Comparison of ENCODE assay signal across 2 cellular contexts in the genomic region with DNA sequence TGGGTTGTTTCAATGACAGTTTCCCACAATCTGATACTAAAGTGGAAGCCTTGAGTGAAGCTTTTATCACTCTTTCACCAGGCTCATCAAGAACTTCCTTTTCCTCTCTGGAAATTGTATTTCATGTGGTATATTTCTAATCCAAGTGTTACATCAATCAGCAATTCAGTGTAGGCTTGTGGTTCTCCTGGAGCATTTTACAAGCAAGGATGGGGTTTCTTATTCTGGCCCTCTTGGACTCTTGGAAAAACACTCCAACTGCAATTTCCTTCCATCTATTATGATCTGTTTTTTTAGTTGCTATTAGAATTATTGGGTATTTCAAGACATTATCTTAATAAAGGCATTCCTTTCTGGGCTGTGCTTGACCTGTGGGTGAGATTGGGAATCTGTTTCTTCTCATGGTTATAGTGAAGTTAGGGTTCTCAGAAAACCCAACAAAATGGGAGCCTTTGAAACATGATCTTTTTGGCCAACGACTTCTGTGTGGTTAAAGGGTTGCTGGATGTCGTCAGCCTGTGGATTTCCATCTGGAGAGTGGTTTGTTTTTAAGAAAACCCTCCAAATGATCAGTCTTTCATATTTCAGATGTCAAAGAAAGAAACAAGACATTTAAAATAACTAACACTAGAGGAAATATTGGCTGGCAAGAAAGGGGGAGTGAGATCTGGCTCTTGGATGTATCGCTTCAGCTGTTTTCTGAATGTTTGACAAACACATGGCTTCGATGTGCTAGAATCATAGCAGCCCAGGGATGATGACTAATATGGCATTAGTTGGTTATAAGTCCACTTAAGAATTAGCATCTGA.
TF ChIP-seq lines count a peak whose summit lies in the region.

No MANE protein-coding gene starts in this region.

TF ChIP-seq in IMR-90, 13 proteins besides CTCF, POLR2A, EP300 and RAD21:
- TF ChIP-seq CHD1 (IDR thresholded peaks at IDR 0.05; ENCODE audit: low read depth, low read length) (no peak), MAFK (IDR thresholded peaks at IDR 0.05; ENCODE audit: low read depth, low read length) (no peak), NFE2L2 (IDR thresholded peaks at IDR 0.05; ENCODE audit: low read depth, low read length) (no peak), FOS (IDR thresholded peaks at IDR 0.05; ENCODE audit: low read depth, low read length) (no peak), RCOR1 (IDR thresholded peaks at IDR 0.05; ENCODE audit: insufficient replicate concordance, low read length) (no peak), CEBPB (IDR thresholded peaks at IDR 0.05; ENCODE audit: low read depth, low read length) (no peak), RFX5 (IDR thresholded peaks at IDR 0.05; ENCODE audit: low read depth, low read length) (no peak), SMC3 (IDR thresholded peaks at IDR 0.05; ENCODE audit: low read depth, low read length) (no peak), MXI1 (IDR thresholded peaks at IDR 0.05; ENCODE audit: borderline replicate concordance, low read depth, low read length) (no peak), BHLHE40 (IDR thresholded peaks at IDR 0.05; ENCODE audit: low read depth, low read length) (no peak), MAZ (IDR thresholded peaks at IDR 0.05; ENCODE audit: borderline replicate concordance, low read depth, low read length) (no peak)
- TF ChIP-seq, protein P1, sequence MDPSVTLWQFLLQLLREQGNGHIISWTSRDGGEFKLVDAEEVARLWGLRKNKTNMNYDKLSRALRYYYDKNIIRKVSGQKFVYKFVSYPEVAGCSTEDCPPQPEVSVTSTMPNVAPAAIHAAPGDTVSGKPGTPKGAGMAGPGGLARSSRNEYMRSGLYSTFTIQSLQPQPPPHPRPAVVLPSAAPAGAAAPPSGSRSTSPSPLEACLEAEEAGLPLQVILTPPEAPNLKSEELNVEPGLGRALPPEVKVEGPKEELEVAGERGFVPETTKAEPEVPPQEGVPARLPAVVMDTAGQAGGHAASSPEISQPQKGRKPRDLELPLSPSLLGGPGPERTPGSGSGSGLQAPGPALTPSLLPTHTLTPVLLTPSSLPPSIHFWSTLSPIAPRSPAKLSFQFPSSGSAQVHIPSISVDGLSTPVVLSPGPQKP (IDR thresholded peaks at IDR 0.05; ENCODE audit: borderline replicate concordance, low read depth, low read length), result no peak
- TF ChIP-seq, protein P2, sequence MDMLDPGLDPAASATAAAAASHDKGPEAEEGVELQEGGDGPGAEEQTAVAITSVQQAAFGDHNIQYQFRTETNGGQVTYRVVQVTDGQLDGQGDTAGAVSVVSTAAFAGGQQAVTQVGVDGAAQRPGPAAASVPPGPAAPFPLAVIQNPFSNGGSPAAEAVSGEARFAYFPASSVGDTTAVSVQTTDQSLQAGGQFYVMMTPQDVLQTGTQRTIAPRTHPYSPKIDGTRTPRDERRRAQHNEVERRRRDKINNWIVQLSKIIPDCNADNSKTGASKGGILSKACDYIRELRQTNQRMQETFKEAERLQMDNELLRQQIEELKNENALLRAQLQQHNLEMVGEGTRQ (IDR thresholded peaks at IDR 0.05; ENCODE audit: low read depth, low read length), result no peak

TF ChIP-seq in H1, 55 proteins besides CTCF, POLR2A, EP300 and RAD21:
- TF ChIP-seq HDAC6 (IDR thresholded peaks at IDR 0.05; ENCODE audit: low read depth, low read length), result no peak
- TF ChIP-seq POLR2AphosphoS5 (IDR thresholded peaks at IDR 0.05; ENCODE audit: low read depth, low read length), result no peak
- TF ChIP-seq SIX5 (IDR thresholded peaks at IDR 0.05; ENCODE audit: low read depth, low read length), result no peak
- no peak for TF ChIP-seq SIN3A (conservative IDR thresholded peaks at IDR 0.05 in 1 of 2, IDR thresholded peaks at IDR 0.05 in 1 of 2; ENCODE audit: low read depth in 1 of 2, low read length in 2 of 2)
- TF ChIP-seq NANOG (IDR thresholded peaks at IDR 0.05; ENCODE audit: insufficient read depth, low read depth, low read length, poor library complexity, severe bottlenecking), result no peak
- no peak for TF ChIP-seq TAF1 (IDR thresholded peaks at IDR 0.05; ENCODE audit: low read depth, low read length)
- TF ChIP-seq RNF2 (IDR thresholded peaks at IDR 0.05; ENCODE audit: borderline replicate concordance, low read depth, low read length, missing control alignments, poor library complexity, severe bottlenecking), result no peak
- no peak for TF ChIP-seq EGR1 (IDR thresholded peaks at IDR 0.05; ENCODE audit: borderline replicate concordance, low read depth, low read length)
- TF ChIP-seq, protein P3, sequence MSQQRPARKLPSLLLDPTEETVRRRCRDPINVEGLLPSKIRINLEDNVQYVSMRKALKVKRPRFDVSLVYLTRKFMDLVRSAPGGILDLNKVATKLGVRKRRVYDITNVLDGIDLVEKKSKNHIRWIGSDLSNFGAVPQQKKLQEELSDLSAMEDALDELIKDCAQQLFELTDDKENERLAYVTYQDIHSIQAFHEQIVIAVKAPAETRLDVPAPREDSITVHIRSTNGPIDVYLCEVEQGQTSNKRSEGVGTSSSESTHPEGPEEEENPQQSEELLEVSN (IDR thresholded peaks at IDR 0.05), result no peak
- TF ChIP-seq JUN (IDR thresholded peaks at IDR 0.05; ENCODE audit: low read depth, low read length), result no peak
- TF ChIP-seq PHF8 (conservative IDR thresholded peaks at IDR 0.05; ENCODE audit: low read depth, low read length), result no peak
TF ChIP-seq in H1: peak in this region for 0.
